1 cellular context compared by ENCODE assay signal in the genomic region with DNA sequence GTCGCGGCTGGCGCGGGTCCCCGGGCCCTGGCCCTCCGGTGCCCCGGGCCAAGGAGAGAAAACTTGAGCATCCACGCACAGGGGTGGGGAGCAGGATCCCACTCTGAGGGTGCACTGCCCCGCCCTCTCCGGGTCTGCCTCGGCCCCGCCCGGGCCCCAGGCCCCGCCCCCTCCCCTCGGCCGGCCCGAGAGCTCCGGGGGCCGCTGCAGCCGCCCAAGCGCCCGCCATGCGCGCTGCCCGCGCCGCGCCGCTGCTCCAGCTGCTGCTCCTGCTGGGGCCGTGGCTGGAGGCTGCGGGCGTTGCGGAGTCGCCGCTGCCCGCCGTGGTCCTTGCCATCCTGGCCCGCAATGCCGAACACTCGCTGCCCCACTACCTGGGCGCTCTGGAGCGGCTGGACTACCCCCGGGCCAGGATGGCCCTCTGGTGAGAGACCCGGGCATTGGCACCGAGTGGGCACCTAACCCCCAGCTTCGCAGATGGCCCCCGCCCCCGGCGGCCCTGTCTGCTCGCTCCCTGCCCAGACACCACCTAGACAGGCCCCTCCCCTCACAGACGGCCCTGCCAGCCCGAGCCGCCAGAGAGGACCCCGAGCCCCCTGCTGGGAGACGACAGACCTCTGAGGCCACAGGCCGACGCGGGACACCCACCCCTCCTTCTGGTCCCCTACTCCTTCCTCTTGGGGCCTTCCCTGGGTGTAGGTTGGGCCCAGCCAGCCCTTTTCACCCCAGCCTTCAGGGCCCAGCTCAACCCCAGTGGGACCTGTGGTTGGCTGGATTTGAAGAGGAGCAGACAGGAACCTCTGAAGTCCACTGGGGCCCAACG.
TF ChIP-seq lines count a peak whose summit lies in the region.

Gene CERCAM, plus strand, starts transcription at position 207 of the 823 bp plus-strand sequence. Its CDS starts 21 bp downstream, at position 228.

TF ChIP-seq in K562, 482 proteins besides CTCF, POLR2A, EP300 and RAD21 (continued from another document and continues in another):
- TF ChIP-seq GTF2A2 (tag; IDR thresholded peaks at IDR 0.05) (no peak), MBD2 (IDR thresholded peaks at IDR 0.05; ENCODE audit: borderline replicate concordance, low read depth) (no peak), FOXM1 (IDR thresholded peaks at IDR 0.05; ENCODE audit: low read depth) (no peak), FOXM1 (CRISPR knock-in tag; IDR thresholded peaks at IDR 0.05; ENCODE audit: low read depth) (0 out of 2 replicates have a peak, but pooled peaks have one; percentile 16), YY1 (IDR thresholded peaks at IDR 0.05; ENCODE audit: borderline replicate concordance in 1 of 3, control insufficient read depth in 1 of 3, extremely low read depth in 1 of 3, insufficient read depth in 3 of 3, insufficient read length in 1 of 3, insufficient replicate concordance in 2 of 3, low read depth in 1 of 3, low read length in 2 of 3) (peak in 2 of 3 experiments; percentile 51 to 65), TRIM28 (IDR thresholded peaks at IDR 0.05) (no peak), TBP (optimal IDR thresholded peaks at IDR 0.05; ENCODE audit: low read depth, low read length) (peak; percentile 20), NRF1 (conservative IDR thresholded peaks at IDR 0.05 in 1 of 2, IDR thresholded peaks at IDR 0.05 in 1 of 2) (peak in 1 of 2 experiments; percentile 26; a peak in 2 of 4 replicates), CCNT2 (IDR thresholded peaks at IDR 0.05; ENCODE audit: borderline replicate concordance, extremely low read depth, insufficient read length, low read depth, low read length) (peak; percentile 6), HMGN3 (IDR thresholded peaks at IDR 0.05; ENCODE audit: borderline replicate concordance, extremely low read depth, insufficient read length, low read depth, low read length) (peak; percentile 51), RB1 (IDR thresholded peaks at IDR 0.05; ENCODE audit: low read depth) (peak; percentile 60; the same call in 1 of the 2 replicates), KDM2B (CRISPR knock-in tag; IDR thresholded peaks at IDR 0.05) (0 out of 2 replicates have a peak, but pooled peaks have one; percentile 23), ZNF217 (CRISPR knock-in tag; IDR thresholded peaks at IDR 0.05) (no peak), HDAC8 (tag; IDR thresholded peaks at IDR 0.05) (no peak), RBM14 (IDR thresholded peaks at IDR 0.05; ENCODE audit: borderline replicate concordance, insufficient read depth, low read depth, low read length) (no peak), HDAC3 (IDR thresholded peaks at IDR 0.05; ENCODE audit: borderline replicate concordance, partially characterized antibody) (no peak), ZNF431 (CRISPR knock-in tag; IDR thresholded peaks at IDR 0.05) (no peak), TSHZ1 (CRISPR knock-in tag; IDR thresholded peaks at IDR 0.05) (no peak), SETDB1 (IDR thresholded peaks at IDR 0.05; ENCODE audit: low read length) (no peak), FOXJ3 (CRISPR knock-in tag; IDR thresholded peaks at IDR 0.05) (no peak), ILK (tag; IDR thresholded peaks at IDR 0.05; ENCODE audit: borderline replicate concordance, low read depth) (no peak), ZC3H11A (IDR thresholded peaks at IDR 0.05; ENCODE audit: low read depth, low read length) (no peak), ARID2 (IDR thresholded peaks at IDR 0.05) (no peak), MEF2A (IDR thresholded peaks at IDR 0.05; ENCODE audit: control insufficient read depth, low read depth, low read length) (no peak), E2F6 (IDR thresholded peaks at IDR 0.05; ENCODE audit: borderline replicate concordance in 1 of 2, extremely low read depth in 1 of 2, insufficient read depth in 1 of 2, insufficient read length in 1 of 2, low read depth in 1 of 2, low read length in 1 of 2, poor library complexity in 1 of 2, severe bottlenecking in 1 of 2) (peak in 1 of 2 experiments; percentile 58), CHD1 (IDR thresholded peaks at IDR 0.05; ENCODE audit: low read length) (no peak), ZEB2 (IDR thresholded peaks at IDR 0.05) (no peak), ZNF146 (CRISPR knock-in tag; IDR thresholded peaks at IDR 0.05; ENCODE audit: unreplicated experiment) (no peak), SAFB2 (IDR thresholded peaks at IDR 0.05; ENCODE audit: borderline replicate concordance, low read depth, low read length, severe bottlenecking) (no peak)
- TF ChIP-seq, protein P1, sequence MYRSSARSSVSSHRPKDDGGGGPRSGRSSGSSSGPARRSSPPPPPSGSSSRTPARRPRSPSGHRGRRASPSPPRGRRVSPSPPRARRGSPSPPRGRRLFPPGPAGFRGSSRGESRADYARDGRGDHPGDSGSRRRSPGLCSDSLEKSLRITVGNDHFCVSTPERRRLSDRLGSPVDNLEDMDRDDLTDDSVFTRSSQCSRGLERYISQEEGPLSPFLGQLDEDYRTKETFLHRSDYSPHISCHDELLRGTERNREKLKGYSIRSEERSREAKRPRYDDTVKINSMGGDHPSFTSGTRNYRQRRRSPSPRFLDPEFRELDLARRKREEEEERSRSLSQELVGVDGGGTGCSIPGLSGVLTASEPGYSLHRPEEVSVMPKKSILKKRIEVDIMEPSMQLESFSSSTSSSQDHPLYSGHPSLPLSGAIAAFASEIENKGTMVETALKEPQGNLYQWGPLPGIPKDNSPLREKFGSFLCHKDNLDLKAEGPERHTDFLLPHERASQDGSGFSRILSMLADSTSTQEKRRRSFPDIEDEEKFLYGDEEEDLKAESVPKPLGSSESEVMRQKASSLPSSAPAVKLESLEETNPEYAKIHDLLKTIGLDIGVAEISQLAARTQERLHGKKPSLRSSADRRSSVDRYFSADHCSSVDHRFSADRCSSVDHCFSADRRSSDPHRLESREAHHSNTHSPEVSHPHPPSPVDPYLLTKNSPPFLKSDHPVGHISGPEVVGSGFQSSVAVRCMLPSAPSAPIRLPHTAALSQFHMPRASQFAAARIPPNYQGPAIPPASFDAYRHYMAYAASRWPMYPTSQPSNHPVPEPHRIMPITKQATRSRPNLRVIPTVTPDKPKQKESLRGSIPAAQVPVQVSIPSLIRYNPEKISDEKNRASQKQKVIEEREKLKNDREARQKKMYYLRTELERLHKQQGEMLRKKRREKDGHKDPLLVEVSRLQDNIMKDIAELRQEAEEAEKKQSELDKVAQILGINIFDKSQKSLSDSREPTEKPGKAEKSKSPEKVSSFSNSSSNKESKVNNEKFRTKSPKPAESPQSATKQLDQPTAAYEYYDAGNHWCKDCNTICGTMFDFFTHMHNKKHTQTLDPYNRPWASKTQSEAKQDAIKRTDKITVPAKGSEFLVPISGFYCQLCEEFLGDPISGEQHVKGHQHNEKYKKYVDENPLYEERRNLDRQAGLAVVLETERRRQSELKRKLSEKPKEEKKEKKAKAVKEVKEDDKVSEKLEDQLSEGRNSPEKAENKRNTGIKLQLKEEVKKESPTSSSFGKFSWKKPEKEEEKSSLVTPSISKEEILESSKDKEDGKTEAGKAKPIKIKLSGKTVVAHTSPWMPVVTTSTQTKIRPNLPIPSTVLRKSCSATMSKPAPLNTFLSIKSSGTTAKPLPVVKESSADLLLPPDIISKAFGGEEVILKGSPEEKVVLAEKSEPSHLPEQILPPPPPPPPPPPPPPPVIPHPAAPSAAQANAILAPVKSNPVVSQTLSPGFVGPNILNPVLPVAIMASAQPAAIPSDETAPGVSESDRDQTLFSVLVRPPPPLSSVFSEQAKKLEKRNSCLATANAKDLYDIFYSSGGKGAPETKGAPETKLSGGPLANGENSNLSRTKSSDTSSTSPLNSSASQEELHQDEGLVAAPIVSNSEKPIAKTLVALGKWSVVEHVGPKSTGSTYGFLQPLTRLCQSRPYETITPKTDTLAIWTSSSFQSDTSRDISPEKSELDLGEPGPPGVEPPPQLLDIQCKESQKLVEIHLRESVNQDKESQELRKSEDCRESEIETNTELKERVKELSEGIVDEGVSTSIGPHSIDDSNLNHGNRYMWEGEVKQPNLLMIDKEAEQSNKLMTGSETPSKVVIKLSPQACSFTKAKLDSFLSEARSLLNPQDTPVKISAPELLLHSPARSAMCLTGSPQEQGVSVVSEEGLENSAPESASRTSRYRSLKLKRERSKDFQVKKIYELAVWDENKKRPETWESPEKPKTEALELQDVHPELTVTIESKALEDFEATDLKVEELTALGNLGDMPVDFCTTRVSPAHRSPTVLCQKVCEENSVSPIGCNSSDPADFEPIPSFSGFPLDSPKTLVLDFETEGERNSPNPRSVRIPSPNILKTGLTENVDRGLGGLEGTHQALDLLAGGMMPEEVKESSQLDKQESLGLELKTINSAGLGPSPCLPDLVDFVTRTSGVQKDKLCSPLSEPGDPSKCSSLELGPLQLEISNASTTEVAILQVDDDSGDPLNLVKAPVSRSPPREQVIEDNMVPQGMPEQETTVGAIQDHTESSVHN (IDR thresholded peaks at IDR 0.05; ENCODE audit: borderline replicate concordance in 1 of 2, low read depth in 1 of 2) = no peak
- TF ChIP-seq, protein P2, sequence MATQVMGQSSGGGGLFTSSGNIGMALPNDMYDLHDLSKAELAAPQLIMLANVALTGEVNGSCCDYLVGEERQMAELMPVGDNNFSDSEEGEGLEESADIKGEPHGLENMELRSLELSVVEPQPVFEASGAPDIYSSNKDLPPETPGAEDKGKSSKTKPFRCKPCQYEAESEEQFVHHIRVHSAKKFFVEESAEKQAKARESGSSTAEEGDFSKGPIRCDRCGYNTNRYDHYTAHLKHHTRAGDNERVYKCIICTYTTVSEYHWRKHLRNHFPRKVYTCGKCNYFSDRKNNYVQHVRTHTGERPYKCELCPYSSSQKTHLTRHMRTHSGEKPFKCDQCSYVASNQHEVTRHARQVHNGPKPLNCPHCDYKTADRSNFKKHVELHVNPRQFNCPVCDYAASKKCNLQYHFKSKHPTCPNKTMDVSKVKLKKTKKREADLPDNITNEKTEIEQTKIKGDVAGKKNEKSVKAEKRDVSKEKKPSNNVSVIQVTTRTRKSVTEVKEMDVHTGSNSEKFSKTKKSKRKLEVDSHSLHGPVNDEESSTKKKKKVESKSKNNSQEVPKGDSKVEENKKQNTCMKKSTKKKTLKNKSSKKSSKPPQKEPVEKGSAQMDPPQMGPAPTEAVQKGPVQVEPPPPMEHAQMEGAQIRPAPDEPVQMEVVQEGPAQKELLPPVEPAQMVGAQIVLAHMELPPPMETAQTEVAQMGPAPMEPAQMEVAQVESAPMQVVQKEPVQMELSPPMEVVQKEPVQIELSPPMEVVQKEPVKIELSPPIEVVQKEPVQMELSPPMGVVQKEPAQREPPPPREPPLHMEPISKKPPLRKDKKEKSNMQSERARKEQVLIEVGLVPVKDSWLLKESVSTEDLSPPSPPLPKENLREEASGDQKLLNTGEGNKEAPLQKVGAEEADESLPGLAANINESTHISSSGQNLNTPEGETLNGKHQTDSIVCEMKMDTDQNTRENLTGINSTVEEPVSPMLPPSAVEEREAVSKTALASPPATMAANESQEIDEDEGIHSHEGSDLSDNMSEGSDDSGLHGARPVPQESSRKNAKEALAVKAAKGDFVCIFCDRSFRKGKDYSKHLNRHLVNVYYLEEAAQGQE (CRISPR knock-in tag; IDR thresholded peaks at IDR 0.05; ENCODE audit: low read depth) = no peak
- TF ChIP-seq, protein P3, sequence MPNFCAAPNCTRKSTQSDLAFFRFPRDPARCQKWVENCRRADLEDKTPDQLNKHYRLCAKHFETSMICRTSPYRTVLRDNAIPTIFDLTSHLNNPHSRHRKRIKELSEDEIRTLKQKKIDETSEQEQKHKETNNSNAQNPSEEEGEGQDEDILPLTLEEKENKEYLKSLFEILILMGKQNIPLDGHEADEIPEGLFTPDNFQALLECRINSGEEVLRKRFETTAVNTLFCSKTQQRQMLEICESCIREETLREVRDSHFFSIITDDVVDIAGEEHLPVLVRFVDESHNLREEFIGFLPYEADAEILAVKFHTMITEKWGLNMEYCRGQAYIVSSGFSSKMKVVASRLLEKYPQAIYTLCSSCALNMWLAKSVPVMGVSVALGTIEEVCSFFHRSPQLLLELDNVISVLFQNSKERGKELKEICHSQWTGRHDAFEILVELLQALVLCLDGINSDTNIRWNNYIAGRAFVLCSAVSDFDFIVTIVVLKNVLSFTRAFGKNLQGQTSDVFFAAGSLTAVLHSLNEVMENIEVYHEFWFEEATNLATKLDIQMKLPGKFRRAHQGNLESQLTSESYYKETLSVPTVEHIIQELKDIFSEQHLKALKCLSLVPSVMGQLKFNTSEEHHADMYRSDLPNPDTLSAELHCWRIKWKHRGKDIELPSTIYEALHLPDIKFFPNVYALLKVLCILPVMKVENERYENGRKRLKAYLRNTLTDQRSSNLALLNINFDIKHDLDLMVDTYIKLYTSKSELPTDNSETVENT (CRISPR knock-in tag; IDR thresholded peaks at IDR 0.05) = 0 out of 2 replicates have a peak, but pooled peaks have one; percentile 14
- TF ChIP-seq, protein P4, sequence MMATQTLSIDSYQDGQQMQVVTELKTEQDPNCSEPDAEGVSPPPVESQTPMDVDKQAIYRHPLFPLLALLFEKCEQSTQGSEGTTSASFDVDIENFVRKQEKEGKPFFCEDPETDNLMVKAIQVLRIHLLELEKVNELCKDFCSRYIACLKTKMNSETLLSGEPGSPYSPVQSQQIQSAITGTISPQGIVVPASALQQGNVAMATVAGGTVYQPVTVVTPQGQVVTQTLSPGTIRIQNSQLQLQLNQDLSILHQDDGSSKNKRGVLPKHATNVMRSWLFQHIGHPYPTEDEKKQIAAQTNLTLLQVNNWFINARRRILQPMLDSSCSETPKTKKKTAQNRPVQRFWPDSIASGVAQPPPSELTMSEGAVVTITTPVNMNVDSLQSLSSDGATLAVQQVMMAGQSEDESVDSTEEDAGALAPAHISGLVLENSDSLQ (IDR thresholded peaks at IDR 0.05) = no peak
